23 cellular contexts compared by ENCODE assay signal in genomic region chrX:44025611-44026010, GRCh38. TPM values are rescaled to one million over a fixed set of nuclear protein-coding genes. Genes with fewer than 3 reads are reported as not detected.
DNase-seq lines count a peak whose midpoint lies in the region; ATAC-seq and TF ChIP-seq lines count a peak whose summit lies in the region.
"Had no signal": no experiment of that assay in that cellular context is flagged by ENCODE, and none has a peak within 500 bp of the region (broad histone marks: within the 10 kb centered on the region; RNA-seq: fewer than 3 reads in every experiment).

No MANE protein-coding gene starts in this region.

- BruUV-seq in mammary epithelial cell (replicated peaks; lab: Mats Ljungman, UMichigan) (no TSS peak), MCF 10A (replicated peaks; lab: Mats Ljungman, UMichigan) (no TSS peak)

- dilution Hi-C loops in mammary epithelial cell (cut with HindIII; ENCODE audit: low sequenced_read_pairs) = no loop called here

- H3K4me3 ChIP-seq in mammary epithelial cell (replicated peaks in 1 of 3; ENCODE audit: insufficient read depth in 1 of 3, low read depth in 2 of 3, low read length in 3 of 3) (no peak overlapping the region), fibroblast of pulmonary artery (replicated peaks; ENCODE audit: low read depth, low read length) (no peak overlapping the region)
- H3K4me3 ChIP-seq: colonic mucosa, mucosa of descending colon, PC-9, right atrium auricular region, upper lobe of left lung had no signal

- DNase-seq in mammary epithelial cell (no peak), MCF 10A (ENCODE audit: unreplicated experiment) (no peak), amniotic epithelial cell (ENCODE audit: low read depth) (peak; percentile 58), fibroblast of pulmonary artery (ENCODE audit: low read depth) (peak; percentile 51), NCI-H1930 (lab: John Stamatoyannopoulos, UW) (no peak), amniotic stem cell (lab: John Stamatoyannopoulos, UW) (no peak), GM20000 (ENCODE audit: low spot score) (no peak)
- DNase-seq: ACHN; activated CD8-positive, alpha-beta memory T cell treated with anti-CD3 and anti-CD28 coated beads, Interleukin-2, amount 10 ng/mL, durations not matched to agents 7 days and 5 days; activated gamma-delta T cell; colonic mucosa; left colon; mucosa of descending colon; NCI-H2107; NCI-H526 treated with DMSO at 0.1 percent for 48 hours; PC-9; stimulated activated naive CD8-positive, alpha-beta T cell treated with anti-CD3 and anti-CD28 coated beads, Interleukin-15, amount 100 ng/mL, for 72 hours; upper lobe of left lung had no signal

- H3K27ac Mint-ChIP-seq in MCF 10A (ENCODE audit: low read depth, unreplicated experiment) = no peak overlapping the region
- H3K27ac Mint-ChIP-seq: activated CD8-positive, alpha-beta memory T cell treated with anti-CD3 and anti-CD28 coated beads, Interleukin-2, amount 10 ng/mL, durations not matched to agents 7 days and 5 days; stimulated activated naive CD8-positive, alpha-beta T cell treated with anti-CD3 and anti-CD28 coated beads, Interleukin-15, amount 100 ng/mL, for 72 hours had no signal

- peak overlapping the region; percentile 40 for H2AFZ ChIP-seq in mammary epithelial cell (ENCODE audit: low read depth, low read length)
- H2AFZ ChIP-seq: PC-9 had no signal

- H3K27me3 ChIP-seq in mammary epithelial cell (ENCODE audit: insufficient read depth, low read length) = no peaks in the 10 kb centered on the region
- H3K27me3 ChIP-seq: colonic mucosa, neutrophil, right atrium auricular region, upper lobe of left lung had no signal

- CTCF ChIA-PET in mammary epithelial cell (lab: Charles Lee; ENCODE audit: low non-redundant PET) = interaction anchor here (0.6 kb wide), 3 partner anchors 64 to 74 kb away, joined by 3 to 6 read pairs (median 3); no protein-coding TSS in a partner anchor
- CTCF ChIA-PET in MCF 10A (lab: Yijun Ruan, JAX) = interaction anchor here (0.6 to 3.1 kb wide), 18 partner anchors 9 to 1162 kb away, joined by 3 to 15 read pairs (median 4); no protein-coding TSS in a partner anchor

- no peak for ATAC-seq in HG02885 (IDR thresholded peaks at IDR 0.05; ENCODE audit: poor library complexity, unreplicated experiment)
- ATAC-seq: activated CD8-positive, alpha-beta memory T cell treated with anti-CD3 and anti-CD28 coated beads, Interleukin-2, amount 10 ng/mL, durations not matched to agents 7 days and 5 days; left colon; mucosa of descending colon; stimulated activated naive CD8-positive, alpha-beta T cell treated with anti-CD3 and anti-CD28 coated beads, Interleukin-15, amount 100 ng/mL, for 72 hours had no signal

- no peaks in the 10 kb centered on the region for H3K9me3 ChIP-seq in mammary epithelial cell (replicated peaks; ENCODE audit: insufficient read depth, low read length)
- H3K9me3 ChIP-seq: colonic mucosa, mucosa of descending colon, neutrophil, right atrium auricular region, upper lobe of left lung had no signal

- 40% methylated on average over 1 of the region's 1 CpG for WGBS in mammary epithelial cell (ENCODE audit: low coverage, missing lambda C conversion rate)

- peaks cover 37% of the 10 kb centered on the region for H3K27me3 Mint-ChIP-seq in MCF 10A (ENCODE audit: insufficient read depth, unreplicated experiment)
- H3K27me3 Mint-ChIP-seq: activated CD8-positive, alpha-beta memory T cell treated with anti-CD3 and anti-CD28 coated beads, Interleukin-2, amount 10 ng/mL, durations not matched to agents 7 days and 5 days; stimulated activated naive CD8-positive, alpha-beta T cell treated with anti-CD3 and anti-CD28 coated beads, Interleukin-15, amount 100 ng/mL, for 72 hours had no signal

- TF ChIP-seq CTCF in mammary epithelial cell (conservative IDR thresholded peaks at IDR 0.05 in 1 of 2, IDR thresholded peaks at IDR 0.05 in 1 of 2; ENCODE audit: extremely low read depth in 1 of 2, insufficient read depth in 1 of 2, low read depth in 1 of 2, low read length in 2 of 2) (no peak), MCF 10A (IDR thresholded peaks at IDR 0.05; ENCODE audit: unreplicated experiment) (no peak), fibroblast of pulmonary artery (IDR thresholded peaks at IDR 0.05; ENCODE audit: low read length, missing control alignments) (no peak), GM20000 (IDR thresholded peaks at IDR 0.05; ENCODE audit: extremely low read depth, missing control alignments) (no peak)

- no peaks in the 10 kb centered on the region for H3K79me2 ChIP-seq in mammary epithelial cell (ENCODE audit: insufficient read depth, low read length)

- POLR2A ChIA-PET in MCF 10A (lab: Yijun Ruan, JAX) = interaction anchor here (1.3 kb wide), 1 partner anchor 9 kb away, joined by 5 read pairs; no protein-coding TSS in a partner anchor

- no peaks in the 10 kb centered on the region for H3K4me1 ChIP-seq in mammary epithelial cell (ENCODE audit: insufficient read depth, low read length)
- H3K4me1 ChIP-seq: colonic mucosa, right atrium auricular region, upper lobe of left lung had no signal

- H4K20me1 ChIP-seq in mammary epithelial cell (ENCODE audit: insufficient read depth, low read length) = no peaks in the 10 kb centered on the region

- H3K9ac ChIP-seq in mammary epithelial cell (ENCODE audit: insufficient read depth, low read length) = no peak overlapping the region

- H3K36me3 ChIP-seq in mammary epithelial cell (ENCODE audit: insufficient read depth, low read length) = no peaks in the 10 kb centered on the region
- H3K36me3 ChIP-seq: colonic mucosa, neutrophil, right atrium auricular region, upper lobe of left lung had no signal

- H3K9me3 Mint-ChIP-seq in MCF 10A (ENCODE audit: unreplicated experiment) = peaks cover 7% of the 10 kb centered on the region
- H3K9me3 Mint-ChIP-seq: stimulated activated naive CD8-positive, alpha-beta T cell treated with anti-CD3 and anti-CD28 coated beads, Interleukin-15, amount 100 ng/mL, for 72 hours had no signal

- no peak overlapping the region for H3K27ac ChIP-seq in mammary epithelial cell (ENCODE audit: insufficient read depth, low read depth, low read length)
- H3K27ac ChIP-seq: colonic mucosa, neutrophil, PC-9, right atrium auricular region, upper lobe of left lung had no signal

- peaks cover 5% of the 10 kb centered on the region for H3K4me1 Mint-ChIP-seq in MCF 10A (ENCODE audit: insufficient read depth, unreplicated experiment)
- H3K4me1 Mint-ChIP-seq: activated CD8-positive, alpha-beta memory T cell treated with anti-CD3 and anti-CD28 coated beads, Interleukin-2, amount 10 ng/mL, durations not matched to agents 7 days and 5 days; stimulated activated naive CD8-positive, alpha-beta T cell treated with anti-CD3 and anti-CD28 coated beads, Interleukin-15, amount 100 ng/mL, for 72 hours had no signal

- in situ Hi-C loops in mammary epithelial cell (cut with MboI; ENCODE audit: low sequenced_read_pairs in 2 of 2) = loop anchor here in 1 of 2 donors (10.0 kb wide), 1 partner anchor 61 kb away; no protein-coding TSS in a partner anchor

- no peaks in the 10 kb centered on the region for H3K36me3 Mint-ChIP-seq in MCF 10A (ENCODE audit: insufficient read depth, unreplicated experiment)
- H3K36me3 Mint-ChIP-seq: activated CD8-positive, alpha-beta memory T cell treated with anti-CD3 and anti-CD28 coated beads, Interleukin-2, amount 10 ng/mL, durations not matched to agents 7 days and 5 days had no signal

- H3K4me2 ChIP-seq in mammary epithelial cell (ENCODE audit: insufficient read depth, low read depth, low read length) = no peak overlapping the region
- H3K4me2 ChIP-seq: PC-9 had no signal

- intact Hi-C loops in mammary epithelial cell (cut with micrococcal nuclease) (loop anchor here (1.0 to 5.0 kb wide), 2 partner anchors 67 to 217 kb away; no protein-coding TSS in a partner anchor), MCF 10A (cut with micrococcal nuclease) (loop anchor here (1.0 kb wide), 2 partner anchors 67 to 219 kb away; no protein-coding TSS in a partner anchor)

- H3K4me3 Mint-ChIP-seq in MCF 10A (ENCODE audit: unreplicated experiment) = no peak overlapping the region
- H3K4me3 Mint-ChIP-seq: activated CD8-positive, alpha-beta memory T cell treated with anti-CD3 and anti-CD28 coated beads, Interleukin-2, amount 10 ng/mL, durations not matched to agents 7 days and 5 days; stimulated activated naive CD8-positive, alpha-beta T cell treated with anti-CD3 and anti-CD28 coated beads, Interleukin-15, amount 100 ng/mL, for 72 hours had no signal

RNA-seq across cellular contexts. Expression of gene NDP, which starts 52.4 kb away (rescaled TPM):
- total RNA-seq in mammary epithelial cell (under 1 TPM in 1 of 2 donors, not detected in 1; 0.17 TPM), MCF 10A (2022) (not detected in 2 replicates)
- 0.02 TPM for polyA plus RNA-seq in mammary epithelial cell
- not detected for polyA minus RNA-seq in mammary epithelial cell
- total RNA-seq: activated CD8-positive, alpha-beta memory T cell treated with anti-CD3 and anti-CD28 coated beads, Interleukin-2, amount 10 ng/mL, durations not matched to agents 7 days and 5 days; G401; mucosa of descending colon; PC-9; SK-MEL-5; upper lobe of left lung had no signal

Comparison
In these comparisons a context has a peak if more than half of its experiments do, and no peak if none do; other contexts are left out.
1. DNase-seq: peak in amniotic epithelial cell (single experiment) and fibroblast of pulmonary artery (single experiment); none in mammary epithelial cell (single experiment), MCF 10A (single experiment), NCI-H1930 (0 of 2), amniotic stem cell (single experiment) and GM20000 (single experiment).